ENCODE assay signal across 1 cellular context in the genomic region with DNA sequence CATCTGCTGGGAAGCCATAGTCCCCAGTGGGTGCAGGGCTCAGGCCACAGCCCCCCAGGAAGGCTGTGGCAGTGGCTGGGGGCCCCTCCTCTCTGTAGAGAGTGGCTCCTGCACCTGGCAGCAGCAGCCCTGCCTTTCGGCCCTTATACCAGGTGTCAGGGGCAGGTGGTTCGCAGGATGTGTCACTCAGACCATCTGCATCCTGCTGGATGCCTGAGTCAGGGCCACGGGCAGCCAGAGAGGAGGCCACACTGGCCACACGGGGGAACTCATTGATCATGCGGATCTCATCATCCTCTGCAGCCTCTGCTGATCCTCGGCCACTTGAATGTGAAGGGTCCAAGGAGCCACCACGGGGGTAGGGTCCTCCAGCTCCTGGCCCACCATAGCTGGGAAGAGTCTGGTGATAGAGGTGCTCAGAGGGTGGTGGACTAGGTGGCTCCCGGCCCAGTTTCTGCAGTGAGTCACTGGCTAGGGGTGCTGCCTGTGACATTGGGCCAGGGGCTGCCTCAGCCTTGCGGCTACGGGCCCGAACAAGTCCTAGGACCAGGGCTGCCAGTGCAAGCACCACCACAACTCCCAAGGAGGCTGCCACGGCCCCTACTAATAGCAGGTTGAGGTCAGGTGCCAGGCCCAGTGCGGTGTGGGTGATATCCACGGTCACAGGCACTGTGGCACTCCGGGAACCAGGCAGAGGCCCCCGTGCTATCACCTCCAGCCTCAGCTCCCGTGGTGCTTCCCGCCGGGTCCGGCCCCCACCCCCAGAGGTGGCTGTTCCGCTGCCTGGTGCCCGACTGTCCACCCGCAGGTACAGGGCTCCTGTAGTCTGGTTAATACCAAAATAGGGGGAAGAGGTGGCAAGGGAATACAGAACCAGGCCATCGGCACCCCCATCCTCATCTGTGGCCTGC.
A peak's percentile ranks its signal among the peaks of the same experiment; 100 is the strongest.
TF ChIP-seq lines count a peak whose summit lies in the region.

No MANE protein-coding gene starts in this region.

TF ChIP-seq in HepG2, 621 proteins besides CTCF, POLR2A, EP300 and RAD21:
- no peak for TF ChIP-seq RARG (CRISPR knock-in tag; IDR thresholded peaks at IDR 0.05; ENCODE audit: low read depth)
- TF ChIP-seq STAG1 (CRISPR knock-in tag; IDR thresholded peaks at IDR 0.05): peak; percentile 32; the same call in 1 of the 2 replicates
- TF ChIP-seq DNMT1 (CRISPR knock-in tag; IDR thresholded peaks at IDR 0.05): no peak
- TF ChIP-seq SNRNP70 (IDR thresholded peaks at IDR 0.05; ENCODE audit: low read depth, low read length): no peak
- TF ChIP-seq SP1 (IDR thresholded peaks at IDR 0.05): no peak
- no peak for TF ChIP-seq SP1 (CRISPR knock-in tag; IDR thresholded peaks at IDR 0.05)
- TF ChIP-seq ZFP82 (CRISPR knock-in tag; IDR thresholded peaks at IDR 0.05; ENCODE audit: borderline replicate concordance): no peak
- TF ChIP-seq, protein P1, sequence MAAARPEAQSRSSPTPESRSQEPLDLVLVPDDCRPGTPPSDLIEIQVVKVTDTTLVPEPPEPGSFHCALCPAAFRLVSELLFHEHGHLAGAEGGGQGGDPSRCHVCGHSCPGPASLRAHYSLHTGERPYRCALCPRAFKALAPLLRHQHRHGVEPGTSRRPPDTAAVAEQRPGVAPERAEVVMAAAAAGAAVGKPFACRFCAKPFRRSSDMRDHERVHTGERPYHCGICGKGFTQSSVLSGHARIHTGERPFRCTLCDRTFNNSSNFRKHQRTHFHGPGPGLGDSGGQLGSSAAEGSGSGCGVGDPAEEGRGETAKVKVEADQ (CRISPR knock-in tag; IDR thresholded peaks at IDR 0.05; ENCODE audit: borderline replicate concordance): no peak
- no peak for TF ChIP-seq TOE1 (CRISPR knock-in tag; IDR thresholded peaks at IDR 0.05)
- TF ChIP-seq ZNF687 (CRISPR knock-in tag; IDR thresholded peaks at IDR 0.05): peak; percentile 18; the same call in 1 of the 2 replicates
- no peak for TF ChIP-seq ZNF432 (CRISPR knock-in tag; IDR thresholded peaks at IDR 0.05; ENCODE audit: borderline replicate concordance)
